Comparison of ENCODE assay signal across 9 cellular contexts in the genomic region with DNA sequence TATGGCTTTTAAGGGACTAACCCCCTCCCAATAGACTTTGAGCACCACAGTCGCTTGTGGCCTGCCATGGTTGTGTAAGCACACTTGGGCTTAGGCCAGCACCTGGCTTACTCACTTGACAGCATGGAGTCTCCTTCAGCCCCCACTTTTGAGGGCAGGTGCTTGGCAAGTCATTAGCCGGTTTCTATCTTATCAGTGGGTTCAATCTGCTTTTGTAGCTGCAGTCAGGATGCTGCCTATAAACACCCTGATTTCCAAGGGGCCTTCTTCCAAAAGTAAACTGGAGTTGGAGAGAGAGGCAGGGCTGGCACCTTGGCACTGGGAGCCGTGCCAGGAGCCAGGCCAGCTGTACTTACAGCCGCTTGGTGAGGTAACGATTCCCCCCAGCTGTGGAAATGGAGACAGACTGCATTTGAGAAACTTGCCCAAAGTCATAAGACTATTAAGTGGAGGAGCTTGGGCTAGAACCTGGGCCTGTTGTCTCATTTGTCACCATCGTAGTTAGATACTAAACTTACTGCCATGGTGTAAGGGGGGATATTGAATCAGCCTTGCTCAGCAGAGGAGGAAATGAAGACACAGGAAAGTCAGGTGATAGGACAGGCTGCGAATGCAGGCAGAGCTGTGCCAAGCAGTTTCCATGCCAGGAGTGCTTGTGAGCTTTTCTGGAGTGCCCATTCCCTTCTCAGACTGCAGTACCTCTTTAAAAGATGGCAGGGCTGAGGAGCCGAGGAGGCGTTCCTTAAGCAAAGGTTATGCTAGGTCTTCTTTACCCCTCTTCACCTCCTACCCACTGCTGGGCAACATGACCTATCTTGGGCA.
DNase-seq lines count a peak whose midpoint lies in the region; ATAC-seq and TF ChIP-seq lines count a peak whose summit lies in the region.
"Had no signal": no experiment of that assay in that cellular context is flagged by ENCODE, and none has a peak within 500 bp of the region (broad histone marks: within the 10 kb centered on the region; RNA-seq: fewer than 3 reads in every experiment).

No MANE protein-coding gene starts in this region.

- H3K9me2 ChIP-seq in Karpas-422 (replicated peaks; ENCODE audit: insufficient read depth, low read length), result no peaks in the 10 kb centered on the region

- H2AFZ ChIP-seq in Karpas-422 (ENCODE audit: low read length), result no peak overlapping the region

- peaks cover 9% of the 10 kb centered on the region for H3K36me3 Mint-ChIP-seq in CD8-positive, alpha-beta T cell

- no peak for DNase-seq in CD8-positive, alpha-beta T cell
- DNase-seq in Karpas-422, result peak; percentile 35
- peak; percentile 84 for DNase-seq in SHP77 treated with DMSO at 0.1 percent for 48 hours (lab: John Stamatoyannopoulos, UW)
- DNase-seq in lower lobe of right lung, result peak; percentile 79
- no peak for DNase-seq in erythroblast (lab: John Stamatoyannopoulos, UW)
- no peak for DNase-seq in activated gamma-delta T cell (lab: John Stamatoyannopoulos, UW)
- no peak for DNase-seq in islet precursor cell
- no peak for DNase-seq in activated CD8-positive, alpha-beta memory T cell treated with anti-CD3 and anti-CD28 coated beads, Interleukin-2, amount 50 U/mL, for 48 hours

- H3K4me3 ChIP-seq in CD8-positive, alpha-beta T cell (ENCODE audit: low read depth, low read length), result no peak overlapping the region
- no peak overlapping the region for H3K4me3 ChIP-seq in Karpas-422 (ENCODE audit: low read length)
- H3K4me3 ChIP-seq in lower lobe of right lung, result no peak overlapping the region

- no peak overlapping the region for H3K4me2 ChIP-seq in Karpas-422 (ENCODE audit: low read depth, low read length, poor library complexity, severe bottlenecking)

- CTCF ChIA-PET in CD8-positive, alpha-beta T cell (lab: Charles Lee), result interaction anchor here (1.0 to 3.1 kb wide), 4 partner anchors 16 to 369 kb away, joined by 3 to 12 read pairs (median 5); no protein-coding TSS in a partner anchor

- no peak overlapping the region for H3K9ac ChIP-seq in Karpas-422 (ENCODE audit: low read length)

- no peaks in the 10 kb centered on the region for H3K27me3 Mint-ChIP-seq in CD8-positive, alpha-beta T cell (ENCODE audit: low read depth)
- H3K27me3 Mint-ChIP-seq: activated naive CD4-positive, alpha-beta T cell treated with anti-CD3 and anti-CD28 coated beads, Interleukin-2, amount 50 U/mL, for 24 hours had no signal

- no peaks in the 10 kb centered on the region for H3K27me3 ChIP-seq in CD8-positive, alpha-beta T cell (ENCODE audit: insufficient read depth, low read length)
- H3K27me3 ChIP-seq in Karpas-422 (ENCODE audit: low read length) (peaks cover 2% of the 10 kb centered on the region; the same call in 1 of the 2 replicates), lower lobe of right lung (ENCODE audit: low read depth) (no peaks in the 10 kb centered on the region)

- H3K9me3 Mint-ChIP-seq in CD8-positive, alpha-beta T cell, result no peaks in the 10 kb centered on the region
- H3K9me3 Mint-ChIP-seq: activated naive CD4-positive, alpha-beta T cell treated with anti-CD3 and anti-CD28 coated beads, Interleukin-2, amount 50 U/mL, for 24 hours had no signal

- TF ChIP-seq POLR2A in erythroblast (IDR thresholded peaks at IDR 0.05; ENCODE audit: low read length), result no peak

- peaks cover 58% of the 10 kb centered on the region for H3K4me1 Mint-ChIP-seq in CD8-positive, alpha-beta T cell (ENCODE audit: low read depth)

- H3K4me1 ChIP-seq in CD8-positive, alpha-beta T cell (ENCODE audit: insufficient read depth, low read length), result peaks cover 38% of the 10 kb centered on the region
- H3K4me1 ChIP-seq in Karpas-422 (ENCODE audit: low read length) (peaks cover 5% of the 10 kb centered on the region), lower lobe of right lung (peaks cover 51% of the 10 kb centered on the region)

- no peak for TF ChIP-seq CTCF in CD8-positive, alpha-beta T cell (IDR thresholded peaks at IDR 0.05)
- TF ChIP-seq CTCF in lower lobe of right lung (IDR thresholded peaks at IDR 0.05), result no peak

- H3K27ac Mint-ChIP-seq in CD8-positive, alpha-beta T cell, result peak overlapping the region; percentile 71

- H3K27ac ChIP-seq in CD8-positive, alpha-beta T cell (ENCODE audit: low read depth, low read length), result no peak overlapping the region
- H3K27ac ChIP-seq in Karpas-422 (ENCODE audit: low read length) (no peak overlapping the region), lower lobe of right lung (peak overlapping the region; percentile 49)

- intact Hi-C loops in CD8-positive, alpha-beta T cell (cut with DNase I, micrococcal nuclease), result loop anchor here (10.0 kb wide), 2 partner anchors 729 to 1191 kb away; partner anchors contain the start of gene PIK3CG (in 1 of the 2)
- intact Hi-C loops in lower lobe of right lung (cut with DNase I), result no loop called here

- no peaks in the 10 kb centered on the region for H4K20me1 ChIP-seq in Karpas-422 (ENCODE audit: insufficient read depth, low read depth, low read length)

- no peak overlapping the region for H3K4me3 Mint-ChIP-seq in CD8-positive, alpha-beta T cell
- H3K4me3 Mint-ChIP-seq: activated naive CD4-positive, alpha-beta T cell treated with anti-CD3 and anti-CD28 coated beads, Interleukin-2, amount 50 U/mL, for 24 hours had no signal

- H3K36me3 ChIP-seq in CD8-positive, alpha-beta T cell (ENCODE audit: insufficient read depth, low read length), result no peaks in the 10 kb centered on the region
- H3K36me3 ChIP-seq in Karpas-422 (ENCODE audit: insufficient read depth, low read length), result no peaks in the 10 kb centered on the region
- no peaks in the 10 kb centered on the region for H3K36me3 ChIP-seq in lower lobe of right lung

- no peak for ATAC-seq in CD8-positive, alpha-beta T cell
- ATAC-seq in lower lobe of right lung, result peak; percentile 67 to 82

- no peaks in the 10 kb centered on the region for H3K79me2 ChIP-seq in Karpas-422 (ENCODE audit: low read length)

- POLR2A ChIA-PET in CD8-positive, alpha-beta T cell (lab: Charles Lee), result interaction anchor here (1.3 to 2.1 kb wide), 2 partner anchors 17 to 349 kb away, joined by 3 to 8 read pairs; no protein-coding TSS in a partner anchor

- H3K9me3 ChIP-seq in CD8-positive, alpha-beta T cell (ENCODE audit: low read length), result no peaks in the 10 kb centered on the region
- H3K9me3 ChIP-seq in Karpas-422 (ENCODE audit: low read length), result no peaks in the 10 kb centered on the region
- H3K9me3 ChIP-seq in lower lobe of right lung, result no peaks in the 10 kb centered on the region

Comparison
In these comparisons a context has a peak if more than half of its experiments do, and no peak if none do; other contexts are left out.
1. DNase-seq: peak in Karpas-422 (single experiment), SHP77 treated with DMSO at 0.1 percent for 48 hours (single experiment) and lower lobe of right lung (single experiment); none in CD8-positive, alpha-beta T cell (0 of 7), erythroblast (0 of 2), activated gamma-delta T cell (single experiment), islet precursor cell (single experiment) and activated CD8-positive, alpha-beta memory T cell treated with anti-CD3 and anti-CD28 coated beads, Interleukin-2, amount 50 U/mL, for 48 hours (single experiment).